ENCODE assay signal across 8 cellular contexts in genomic region chr17:18248300-18248731, GRCh38. TPM values are rescaled to one million over a fixed set of nuclear protein-coding genes. Genes with fewer than 3 reads are reported as not detected.
DNase-seq lines count a peak whose midpoint lies in the region; ATAC-seq and TF ChIP-seq lines count a peak whose summit lies in the region.

No MANE protein-coding gene starts in this region.

- H3K36me3 Mint-ChIP-seq in GM23338 (ENCODE audit: low read depth), result peaks cover 75% of the 10 kb centered on the region

- H3K27ac Mint-ChIP-seq in GM23338, result peak overlapping the region; percentile 85

- TF ChIP-seq CTCF in GM23338 (conservative IDR thresholded peaks at IDR 0.05; ENCODE audit: low read depth in 2 of 2), result peak; percentile 70 to 89

- no peak overlapping the region for H2AFZ ChIP-seq in GM23338

- H3K4me1 Mint-ChIP-seq in GM23338, result peaks cover 16% of the 10 kb centered on the region

- peaks cover 16% of the 10 kb centered on the region for H3F3A ChIP-seq in GM23338 (replicated peaks; ENCODE audit: low read depth)

- peaks cover 8% of the 10 kb centered on the region for H4K20me1 ChIP-seq in GM23338 (replicated peaks; ENCODE audit: insufficient read depth)

- no peaks in the 10 kb centered on the region for H3K9me2 ChIP-seq in GM23338 (ENCODE audit: insufficient read depth)

- DNase-seq in AG20443 (ENCODE audit: low spot score), result peak; percentile 86
- peak; percentile 83 for DNase-seq in GM23338 (ENCODE audit: low spot score)
- peak; percentile 41 to 78 for DNase-seq in NCI-H526 (lab: John Stamatoyannopoulos, UW)
- DNase-seq in activated CD4-positive, alpha-beta T cell treated with anti-CD3 and anti-CD28 coated beads, Interleukin-2, amount 50 U/mL, for 48 hours, result peak; percentile 63 to 71
- peak; percentile 81 for DNase-seq in ecto neural progenitor cell (ENCODE audit: low spot score)
- peak; percentile 86 for DNase-seq in mesendoderm
- peak; percentile 27 to 35 for DNase-seq in stimulated activated CD8-positive, alpha-beta memory T cell treated with anti-CD3 and anti-CD28 coated beads, Interleukin-7, amount 100 ng/mL, for 1 hour (ENCODE audit: low read depth in 2 of 2)
- no peak for DNase-seq in KG1 (lab: John Stamatoyannopoulos, UW)

- peaks cover 5% of the 10 kb centered on the region; the same call in 1 of the 2 replicates for H3K4me1 ChIP-seq in GM23338 (ENCODE audit: insufficient read depth)
- H3K4me1 ChIP-seq in mesendoderm (ENCODE audit: control insufficient read depth, low read depth, low read length), result peaks cover 3% of the 10 kb centered on the region

- no peak overlapping the region for H2BK5ac ChIP-seq in mesendoderm (ENCODE audit: low read length)

- H3K4me3 Mint-ChIP-seq in GM23338, result peak overlapping the region; percentile 48

- peak overlapping the region; percentile 60 for H3K27ac ChIP-seq in GM23338 (ENCODE audit: low read depth)
- no peak overlapping the region for H3K27ac ChIP-seq in mesendoderm (ENCODE audit: low read depth, low read length)

- H3K36me3 ChIP-seq in GM23338 (ENCODE audit: insufficient read depth) (peaks cover 16% of the 10 kb centered on the region), mesendoderm (ENCODE audit: control insufficient read depth, insufficient read depth, low read length) (peaks cover 35% of the 10 kb centered on the region)

- H3K23ac ChIP-seq in mesendoderm (ENCODE audit: low read length), result no peak overlapping the region

- WGBS in mesendoderm (ENCODE audit: extremely low coverage, insufficient coverage, low lambda C conversion rate), result no CpG with 5 or more reads among the region's 9 CpGs

- H3K79me2 ChIP-seq in GM23338 (replicated peaks; ENCODE audit: insufficient read depth) (no peaks in the 10 kb centered on the region), mesendoderm (ENCODE audit: control insufficient read depth, insufficient read depth, low read length) (no peaks in the 10 kb centered on the region)

- H2BK15ac ChIP-seq in mesendoderm (replicated peaks; ENCODE audit: low read depth), result no peak overlapping the region

- H3K18ac ChIP-seq in mesendoderm (ENCODE audit: low read length), result no peak overlapping the region

- H3K27me3 ChIP-seq in GM23338 (ENCODE audit: insufficient read depth) (no peaks in the 10 kb centered on the region), mesendoderm (ENCODE audit: insufficient read depth, low read length, poor library complexity) (no peaks in the 10 kb centered on the region)

- H3K79me1 ChIP-seq in mesendoderm (ENCODE audit: low read length), result no peaks in the 10 kb centered on the region

- H2BK120ac ChIP-seq in mesendoderm (ENCODE audit: low read depth, low read length), result no peak overlapping the region

- no peak overlapping the region for H3K9ac ChIP-seq in mesendoderm (ENCODE audit: low read length)

- H2AK5ac ChIP-seq in mesendoderm (ENCODE audit: low read length), result no peak overlapping the region

- no peak overlapping the region for H3K4me2 ChIP-seq in GM23338
- H3K4me2 ChIP-seq in mesendoderm (ENCODE audit: low read length), result no peak overlapping the region

- H3K27me3 Mint-ChIP-seq in GM23338 (ENCODE audit: insufficient read depth, low read depth, poor library complexity), result peaks cover 31% of the 10 kb centered on the region

- H4K5ac ChIP-seq in mesendoderm (ENCODE audit: low read length), result no peak overlapping the region

- peak; percentile 54 for ATAC-seq in GM23338

- H3K4me3 ChIP-seq in GM23338 (no peak overlapping the region), mesendoderm (ENCODE audit: low read length) (no peak overlapping the region)

- H3K9me3 Mint-ChIP-seq in GM23338, result no peaks in the 10 kb centered on the region; the same call in 2 of the 3 replicates

- no peak overlapping the region for H3K56ac ChIP-seq in mesendoderm (ENCODE audit: low read length)

- no peak overlapping the region for H3K4ac ChIP-seq in mesendoderm (ENCODE audit: low read depth, low read length)

- H4K8ac ChIP-seq in mesendoderm (ENCODE audit: low read depth, low read length), result no peak overlapping the region

TF ChIP-seq in GM23338, 12 proteins besides CTCF, POLR2A, EP300 and RAD21 (continues in another document):
- no peak for TF ChIP-seq CREB1 (CRISPR knock-in tag; IDR thresholded peaks at IDR 0.05; ENCODE audit: low read depth)
- TF ChIP-seq ZNF462 (CRISPR knock-in tag; IDR thresholded peaks at IDR 0.05), result no peak

RNA-seq across cellular contexts. Expression of gene FLII, which starts 10.2 kb away (rescaled TPM):
- total RNA-seq in GM23338 (2014; rRNA removed; shearing (Covaris generic)), result 262 and 373 TPM in 2 replicates
- polyA plus RNA-seq in GM23338 (2016; fragmentation: Nextera tagmentation; extraction: Ambion mirVana), result 173 and 175 TPM in 2 replicates
- polyA plus RNA-seq in mesendoderm (2013, experiment 1 of 2), result 198 TPM
- 204 TPM for polyA plus RNA-seq in mesendoderm (2013, experiment 2 of 2)

RNA-seq across cellular contexts. Expression of gene MIEF2, which starts 12.1 kb away (rescaled TPM):
- 24.9 and 26.5 TPM in 2 replicates for total RNA-seq in GM23338 (2014; rRNA removed; shearing (Covaris generic))
- polyA plus RNA-seq in GM23338 (2016; fragmentation: Nextera tagmentation; extraction: Ambion mirVana), result 4.9 and 8.2 TPM in 2 replicates
- polyA plus RNA-seq in mesendoderm (2013, experiment 1 of 2), result 2.6 TPM
- 2.5 TPM for polyA plus RNA-seq in mesendoderm (2013, experiment 2 of 2)

RNA-seq across cellular contexts. Expression of gene LLGL1, which starts 22.9 kb away (rescaled TPM):
- 118 and 129 TPM in 2 replicates for total RNA-seq in GM23338 (2014; rRNA removed; shearing (Covaris generic))
- polyA plus RNA-seq in GM23338 (2016; fragmentation: Nextera tagmentation; extraction: Ambion mirVana), result 5.9 TPM in 2 replicates
- 30.6 TPM for polyA plus RNA-seq in mesendoderm (2013, experiment 1 of 2)
- polyA plus RNA-seq in mesendoderm (2013, experiment 2 of 2), result 31.0 TPM
